Comparison of ENCODE assay signal across 19 cellular contexts in the genomic region with DNA sequence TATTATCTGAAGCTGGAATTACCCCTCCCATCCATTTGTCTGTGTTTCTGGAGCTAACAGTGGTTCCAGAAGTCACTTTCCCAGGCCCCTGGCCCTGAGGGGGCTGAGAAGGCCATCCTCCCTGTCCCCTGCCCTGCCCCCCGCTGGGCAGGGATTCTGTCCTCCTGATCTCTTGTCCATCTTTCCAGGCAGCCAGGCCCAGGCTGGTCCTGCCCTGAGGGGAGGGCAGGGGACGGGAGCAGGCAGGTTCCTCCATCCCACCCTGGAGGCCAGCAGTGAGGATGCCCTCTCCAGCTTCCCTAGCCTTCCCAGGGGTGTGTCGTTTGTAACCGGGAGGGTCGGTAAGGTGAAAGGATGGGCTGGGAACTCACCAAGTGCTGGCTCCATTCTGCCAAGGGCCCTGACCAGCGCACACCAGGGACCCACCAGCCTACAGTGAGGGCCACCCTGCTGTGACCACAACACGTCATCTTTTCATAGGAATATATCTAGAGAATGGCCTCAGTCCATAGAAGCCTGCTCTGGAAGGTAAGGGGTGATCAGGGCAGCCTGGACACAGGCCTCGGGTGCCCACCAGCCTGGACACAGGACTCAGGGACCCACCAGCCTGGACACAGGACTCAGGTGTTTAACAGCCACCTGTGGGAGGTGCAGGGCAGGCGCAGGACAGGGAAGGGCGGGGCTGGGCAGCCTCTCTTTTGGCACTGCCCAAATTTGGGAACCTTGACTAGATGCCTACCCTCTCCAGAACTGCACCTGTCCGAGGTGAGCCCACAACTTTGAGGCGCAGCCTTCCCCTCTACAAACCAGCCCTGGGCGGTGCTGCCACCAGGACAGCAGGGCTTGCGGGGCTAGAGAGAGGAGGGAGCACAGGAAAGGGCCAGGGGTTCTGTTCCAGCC. TPM values are rescaled to one million over a fixed set of nuclear protein-coding genes. Genes with fewer than 3 reads are reported as not detected.
DNase-seq lines count a peak whose midpoint lies in the region; ATAC-seq and TF ChIP-seq lines count a peak whose summit lies in the region.
"Had no signal": no experiment of that assay in that cellular context is flagged by ENCODE, and none has a peak within 500 bp of the region (broad histone marks: within the 10 kb centered on the region; RNA-seq: fewer than 3 reads in every experiment).

No MANE protein-coding gene starts in this region.

- H3K4me1 Mint-ChIP-seq in neural progenitor cell, result peaks cover 20% of the 10 kb centered on the region

- no peak overlapping the region for H2AFZ ChIP-seq in neural progenitor cell (replicated peaks)

- no peak overlapping the region for H3K4me3 Mint-ChIP-seq in neural progenitor cell
- H3K4me3 Mint-ChIP-seq: activated naive CD8-positive, alpha-beta T cell; nephron had no signal

- no peak overlapping the region for H3K4me2 ChIP-seq in neural progenitor cell

- H3K36me3 ChIP-seq in heart right ventricle, result no peaks in the 10 kb centered on the region
- H3K36me3 ChIP-seq in neural progenitor cell, result no peaks in the 10 kb centered on the region
- H3K36me3 ChIP-seq in vagina, result no peaks in the 10 kb centered on the region
- H3K36me3 ChIP-seq: BLaER1 treated with 17β-estradiol and CSF1 and Interleukin-3, amounts not matched to agents 10 nM and 100 nM; cardiac muscle cell; upper lobe of left lung had no signal

- no peaks in the 10 kb centered on the region for H3K79me2 ChIP-seq in neural progenitor cell (ENCODE audit: low read depth)

- DNase-seq in Right ventricle myocardium superior, result peak; percentile 16
- no peak for DNase-seq in heart right ventricle
- peak; percentile 44 for DNase-seq in ecto neural progenitor cell (ENCODE audit: low spot score)
- DNase-seq in neural progenitor cell (ENCODE audit: low spot score), result no peak
- DNase-seq in vagina (ENCODE audit: extremely low spot score in 2 of 2), result no peak
- DNase-seq in SHP77 treated with DMSO at 0.1 percent for 48 hours (lab: John Stamatoyannopoulos, UW), result no peak
- no peak for DNase-seq in epidermal melanocyte (ENCODE audit: insufficient read length, low spot score)
- DNase-seq: Caco-2; dermis blood vessel endothelial cell; DND-41; KBM-7; NCI-H1436; NCI-H510A; stimulated activated CD8-positive, alpha-beta memory T cell treated with anti-CD3 and anti-CD28 coated beads, Interleukin-4, amount 100 ng/mL, for 48 hours had no signal

- no peaks in the 10 kb centered on the region for H3K9me3 Mint-ChIP-seq in neural progenitor cell
- H3K9me3 Mint-ChIP-seq: nephron had no signal

- no peak for ATAC-seq in Right ventricle myocardium superior (ENCODE audit: poor library complexity)
- ATAC-seq in heart right ventricle, result no peak

- H3K4me1 ChIP-seq in heart right ventricle (no peaks in the 10 kb centered on the region), neural progenitor cell (peaks cover 5% of the 10 kb centered on the region), vagina (peaks cover 48% of the 10 kb centered on the region)
- H3K4me1 ChIP-seq: Caco-2, upper lobe of left lung had no signal

- H3K36me3 Mint-ChIP-seq in neural progenitor cell, result no peaks in the 10 kb centered on the region
- H3K36me3 Mint-ChIP-seq: activated naive CD8-positive, alpha-beta T cell had no signal

- TF ChIP-seq POLR2A in vagina (IDR thresholded peaks at IDR 0.05), result no peak

- H3F3A ChIP-seq in neural progenitor cell (ENCODE audit: low read depth), result no peaks in the 10 kb centered on the region

- no peak overlapping the region for H3K4me3 ChIP-seq in heart right ventricle
- H3K4me3 ChIP-seq in neural progenitor cell, result no peak overlapping the region
- H3K4me3 ChIP-seq in vagina, result no peak overlapping the region
- H3K4me3 ChIP-seq: BLaER1 treated with 17β-estradiol and CSF1 and Interleukin-3, amounts not matched to agents 10 nM and 100 nM; cardiac muscle cell; upper lobe of left lung had no signal

- TF ChIP-seq CTCF in heart right ventricle (IDR thresholded peaks at IDR 0.05) (no peak), neural progenitor cell (IDR thresholded peaks at IDR 0.05) (no peak), vagina (IDR thresholded peaks at IDR 0.05) (no peak)

- intact Hi-C loops in Right ventricle myocardium superior (cut with DNase I) (no loop called here), heart right ventricle (cut with DNase I) (no loop called here), vagina (cut with DNase I) (no loop called here)

- no peak overlapping the region for H3K27ac ChIP-seq in heart right ventricle
- H3K27ac ChIP-seq in neural progenitor cell, result no peak overlapping the region
- H3K27ac ChIP-seq in vagina, result peak overlapping the region; percentile 69
- H3K27ac ChIP-seq: BLaER1 treated with 17β-estradiol and CSF1 and Interleukin-3, amounts not matched to agents 10 nM and 100 nM; cardiac muscle cell; upper lobe of left lung had no signal

- 88 to 91% methylated on average over 14 of the region's 14 CpGs for WGBS in heart right ventricle, 2 donors

- peaks cover 4% of the 10 kb centered on the region for H3K27me3 Mint-ChIP-seq in neural progenitor cell (ENCODE audit: insufficient read depth, low read depth)
- H3K27me3 Mint-ChIP-seq: activated naive CD8-positive, alpha-beta T cell had no signal

- H3K9me3 ChIP-seq in heart right ventricle, result no peaks in the 10 kb centered on the region
- no peaks in the 10 kb centered on the region for H3K9me3 ChIP-seq in neural progenitor cell (ENCODE audit: low read depth)
- no peaks in the 10 kb centered on the region for H3K9me3 ChIP-seq in vagina
- H3K9me3 ChIP-seq: BLaER1 treated with 17β-estradiol and CSF1 and Interleukin-3, amounts not matched to agents 10 nM and 100 nM; Caco-2; upper lobe of left lung had no signal

- no peak overlapping the region for H3K9ac ChIP-seq in neural progenitor cell
- H3K9ac ChIP-seq: BLaER1 treated with 17β-estradiol and CSF1 and Interleukin-3, amounts not matched to agents 10 nM and 100 nM had no signal

- H4K20me1 ChIP-seq in neural progenitor cell (ENCODE audit: low read depth), result no peaks in the 10 kb centered on the region
- H4K20me1 ChIP-seq: BLaER1 treated with 17β-estradiol and CSF1 and Interleukin-3, amounts not matched to agents 10 nM and 100 nM had no signal

- H3K27ac Mint-ChIP-seq in neural progenitor cell, result peak overlapping the region; percentile 57
- H3K27ac Mint-ChIP-seq: activated naive CD8-positive, alpha-beta T cell; nephron had no signal

- H3K27me3 ChIP-seq in heart right ventricle (peaks cover 0 to 5% (median 0%) of the 10 kb centered on the region in 7 donors), neural progenitor cell (no peaks in the 10 kb centered on the region), vagina (no peaks in the 10 kb centered on the region)
- H3K27me3 ChIP-seq: BLaER1 treated with 17β-estradiol and CSF1 and Interleukin-3, amounts not matched to agents 10 nM and 100 nM; cardiac muscle cell; upper lobe of left lung had no signal

RNA-seq across cellular contexts. Expression of a gene that starts 35.8 kb away (rescaled TPM):
- total RNA-seq in Right ventricle myocardium superior (154 TPM), heart right ventricle (100 to 1,000 TPM; 161 to 287 (median 185) TPM), neural progenitor cell (ENCODE audit: low replicate concordance) (14.2 and 65.0 TPM in 2 replicates), vagina (73.2 TPM)
- polyA plus RNA-seq in heart right ventricle, result 100 to 1,000 TPM; 104 to 156 TPM

Comparison
In these comparisons a context has a peak if more than half of its experiments do, and no peak if none do; other contexts are left out.
1. DNase-seq: peak in Right ventricle myocardium superior (single experiment) and ecto neural progenitor cell (single experiment); none in heart right ventricle (0 of 2), neural progenitor cell (single experiment), vagina (0 of 2), SHP77 treated with DMSO at 0.1 percent for 48 hours (single experiment) and epidermal melanocyte (single experiment).